Comparison of ENCODE assay signal across 7 cellular contexts in genomic region chr9:11206-11605, GRCh38. TPM values are rescaled to one million over a fixed set of nuclear protein-coding genes. Genes with fewer than 3 reads are reported as not detected.
DNase-seq lines count a peak whose midpoint lies in the region; ATAC-seq and TF ChIP-seq lines count a peak whose summit lies in the region.
"Not testable (repeated sequence)": the region's sequence is repeated elsewhere in the genome, so short reads cannot be mapped to it uniquely, and the experiment has no call there.

No MANE protein-coding gene starts in this region.

- H3K4me1 Mint-ChIP-seq in brain; osteocyte (ENCODE audit: unreplicated experiment): not testable (repeated sequence)

- H3K27me3 Mint-ChIP-seq in brain; osteocyte (ENCODE audit: unreplicated experiment): not testable (repeated sequence)

- H3K9me3 ChIP-seq in heart right ventricle = not testable (repeated sequence)

- in situ Hi-C loops in GM13977 (cut with MboI; ENCODE audit: low pct_unique_long_range_greater_than_20kb, low sequenced_read_pairs, unreplicated experiment) = not testable (repeated sequence)

- TF ChIP-seq CTCF in GM13977 (IDR thresholded peaks at IDR 0.05; ENCODE audit: extremely low read depth, insufficient read depth, missing control alignments) (peak; percentile 65), brain (conservative IDR thresholded peaks at IDR 0.05) (peak; percentile 52 to 65), heart right ventricle (IDR thresholded peaks at IDR 0.05) (peak; percentile 12 to 55 (median 29)), osteocyte (IDR thresholded peaks at IDR 0.05) (peak; percentile 52)

- WGBS in heart right ventricle, 2 donors = 31 to 68% methylated on average over 8 to 21 of the region's 26 CpGs

- H3K4me1 ChIP-seq in heart right ventricle = not testable (repeated sequence)

- DNase-seq in GM13977 (ENCODE audit: low spot score) = not testable (repeated sequence)
- DNase-seq in T-helper 22 cell (ENCODE audit: low read depth) = peak; percentile 43
- peak; percentile 67 for DNase-seq in activated T-cell treated with anti-CD3 and anti-CD28 coated beads for 24 hours (ENCODE audit: low read depth)
- peak; percentile 20 to 57 for DNase-seq in heart right ventricle
- DNase-seq in osteocyte (ENCODE audit: extremely low spot score, unreplicated experiment) = peak; percentile 91
- peak; percentile 21 for DNase-seq in stimulated activated CD8-positive, alpha-beta memory T cell treated with anti-CD3 and anti-CD28 coated beads, Interleukin-12 subunit alpha, Interleukin-12 subunit beta, amount 100 ng/mL, for 1 hour (ENCODE audit: low read depth)

- not testable (repeated sequence) for H3K9me3 Mint-ChIP-seq in brain; osteocyte (ENCODE audit: unreplicated experiment)

- H3K27ac Mint-ChIP-seq in brain; osteocyte (ENCODE audit: unreplicated experiment): not testable (repeated sequence)

- intact Hi-C loops in heart right ventricle (cut with DNase I) = not testable (repeated sequence)

- ATAC-seq in heart right ventricle = not testable (repeated sequence)

- H3K4me3 Mint-ChIP-seq in brain; osteocyte (ENCODE audit: unreplicated experiment): not testable (repeated sequence)

- not testable (repeated sequence) for H3K27ac ChIP-seq in heart right ventricle

- H3K36me3 Mint-ChIP-seq in brain; osteocyte (ENCODE audit: unreplicated experiment): not testable (repeated sequence)

- not testable (repeated sequence) for H3K27me3 ChIP-seq in heart right ventricle

- H3K4me3 ChIP-seq in heart right ventricle = not testable (repeated sequence)

- H3K36me3 ChIP-seq in heart right ventricle = not testable (repeated sequence)

RNA-seq across cellular contexts. Expression of gene WASHC1, which starts 18.1 kb away (rescaled TPM):
- polyA plus RNA-seq in brain (ENCODE audit: insufficient read depth, low read depth, low replicate concordance) = 15.7 TPM
- total RNA-seq in heart right ventricle = 10 to 100 TPM in 3 of 10 donors, 1 to 10 TPM in 7; 6.0 to 14.2 (median 8.3) TPM
- 10 to 100 TPM; 11.8 to 18.8 TPM for polyA plus RNA-seq in heart right ventricle
- 15.0 and 15.5 TPM in 2 replicates for total RNA-seq in osteocyte
